ENCODE assay signal across 10 cellular contexts in the genomic region with DNA sequence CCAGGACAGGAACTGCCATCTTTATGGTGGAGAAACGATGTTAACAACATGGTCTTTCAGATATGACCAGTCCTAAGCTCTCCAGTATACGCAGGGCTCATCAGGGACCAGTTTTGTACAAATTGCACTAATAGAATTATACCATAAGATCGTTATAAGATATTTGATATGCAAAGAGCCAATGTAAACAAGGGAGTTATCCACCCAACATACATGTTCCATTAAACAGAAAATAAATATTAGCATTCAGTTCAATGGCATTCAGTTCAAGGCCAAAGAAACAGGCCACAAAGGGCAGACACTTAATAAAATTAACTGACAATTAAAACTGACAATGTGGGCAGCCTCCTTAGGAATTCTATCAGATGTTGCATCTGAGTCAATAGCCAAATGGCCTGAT. TPM values are rescaled to one million over a fixed set of nuclear protein-coding genes. Genes with fewer than 3 reads are reported as not detected.
DNase-seq lines count a peak whose midpoint lies in the region; ATAC-seq and TF ChIP-seq lines count a peak whose summit lies in the region.
"Had no signal": no experiment of that assay in that cellular context is flagged by ENCODE, and none has a peak within 500 bp of the region (broad histone marks: within the 10 kb centered on the region; RNA-seq: fewer than 3 reads in every experiment).

No MANE protein-coding gene starts in this region.

- POLR2A ChIA-PET in activated CD8-positive, alpha-beta T cell treated with anti-CD3 and anti-CD28 coated beads for 36 hours (lab: Charles Lee) = interaction anchor here (0.6 to 4.8 kb wide), 7 partner anchors 13 to 156 kb away, joined by 3 to 29 read pairs (median 4); a partner anchor contains a TSS

- H3K27ac Mint-ChIP-seq in activated CD8-positive, alpha-beta T cell treated with anti-CD3 and anti-CD28 coated beads for 36 hours = peak overlapping the region; percentile 91
- no peak overlapping the region for H3K27ac Mint-ChIP-seq in glutamatergic neuron (ENCODE audit: unreplicated experiment)
- no peak overlapping the region for H3K27ac Mint-ChIP-seq in stimulated activated effector memory CD8-positive, alpha-beta T cell treated with anti-CD3 and anti-CD28 coated beads, Interleukin-12 subunit alpha, Interleukin-12 subunit beta, amount 100 ng/mL, for 72 hours

- H3K4me1 Mint-ChIP-seq in activated CD8-positive, alpha-beta T cell treated with anti-CD3 and anti-CD28 coated beads for 36 hours (ENCODE audit: low read depth) = peaks cover 52% of the 10 kb centered on the region
- H3K4me1 Mint-ChIP-seq in glutamatergic neuron (ENCODE audit: low read depth, unreplicated experiment) = peaks cover 13% of the 10 kb centered on the region
- peaks cover 50% of the 10 kb centered on the region for H3K4me1 Mint-ChIP-seq in stimulated activated effector memory CD8-positive, alpha-beta T cell treated with anti-CD3 and anti-CD28 coated beads, Interleukin-12 subunit alpha, Interleukin-12 subunit beta, amount 100 ng/mL, for 72 hours

- H3K27me3 Mint-ChIP-seq in activated CD8-positive, alpha-beta T cell treated with anti-CD3 and anti-CD28 coated beads for 36 hours = peaks cover 3% of the 10 kb centered on the region
- peaks cover 8% of the 10 kb centered on the region for H3K27me3 Mint-ChIP-seq in glutamatergic neuron (ENCODE audit: unreplicated experiment)

- no peak overlapping the region for H3K27ac ChIP-seq in HL-60 (replicated peaks)

- peak overlapping the region; percentile 90; the same call in 1 of the 2 replicates for H3K4me3 ChIP-seq in HL-60 (replicated peaks; ENCODE audit: insufficient read depth, low read length)

- TF ChIP-seq CTCF in HL-60 (IDR thresholded peaks at IDR 0.05; ENCODE audit: insufficient read depth, low read length) (no peak), glutamatergic neuron (IDR thresholded peaks at IDR 0.05; ENCODE audit: partially characterized antibody, unreplicated experiment) (no peak)
- no peak for TF ChIP-seq CTCF in activated CD8-positive, alpha-beta T cell treated with anti-CD3 and anti-CD28 coated beads for 36 hours (IDR thresholded peaks at IDR 0.05)

- H3K27me3 ChIP-seq in HL-60 (ENCODE audit: insufficient read depth, poor library complexity, severe bottlenecking) = no peaks in the 10 kb centered on the region

- peak overlapping the region; percentile 85 for H3K4me3 Mint-ChIP-seq in activated CD8-positive, alpha-beta T cell treated with anti-CD3 and anti-CD28 coated beads for 36 hours
- H3K4me3 Mint-ChIP-seq in glutamatergic neuron (ENCODE audit: unreplicated experiment) = peak overlapping the region; percentile 95
- H3K4me3 Mint-ChIP-seq in stimulated activated effector memory CD8-positive, alpha-beta T cell treated with anti-CD3 and anti-CD28 coated beads, Interleukin-12 subunit alpha, Interleukin-12 subunit beta, amount 100 ng/mL, for 72 hours = peak overlapping the region; percentile 86

- no peaks in the 10 kb centered on the region for H3K9me3 Mint-ChIP-seq in activated CD8-positive, alpha-beta T cell treated with anti-CD3 and anti-CD28 coated beads for 36 hours
- H3K9me3 Mint-ChIP-seq in glutamatergic neuron (ENCODE audit: unreplicated experiment) = peaks cover 7% of the 10 kb centered on the region
- H3K9me3 Mint-ChIP-seq in stimulated activated effector memory CD8-positive, alpha-beta T cell treated with anti-CD3 and anti-CD28 coated beads, Interleukin-12 subunit alpha, Interleukin-12 subunit beta, amount 100 ng/mL, for 72 hours = no peaks in the 10 kb centered on the region

- H3K36me3 Mint-ChIP-seq in activated CD8-positive, alpha-beta T cell treated with anti-CD3 and anti-CD28 coated beads for 36 hours (ENCODE audit: low read depth) = peaks cover 8% of the 10 kb centered on the region
- no peaks in the 10 kb centered on the region for H3K36me3 Mint-ChIP-seq in glutamatergic neuron (ENCODE audit: unreplicated experiment)
- peaks cover 6% of the 10 kb centered on the region for H3K36me3 Mint-ChIP-seq in stimulated activated effector memory CD8-positive, alpha-beta T cell treated with anti-CD3 and anti-CD28 coated beads, Interleukin-12 subunit alpha, Interleukin-12 subunit beta, amount 100 ng/mL, for 72 hours

- ATAC-seq in activated CD8-positive, alpha-beta T cell treated with anti-CD3 and anti-CD28 coated beads for 36 hours = no peak
- ATAC-seq in stimulated activated effector memory CD8-positive, alpha-beta T cell treated with anti-CD3 and anti-CD28 coated beads, Interleukin-12 subunit alpha, Interleukin-12 subunit beta, amount 100 ng/mL, for 72 hours = no peak
- ATAC-seq in HG03520 (IDR thresholded peaks at IDR 0.05; ENCODE audit: unreplicated experiment) = no peak

- CTCF ChIA-PET in activated CD8-positive, alpha-beta T cell treated with anti-CD3 and anti-CD28 coated beads for 36 hours (lab: Charles Lee) = interaction anchor here (0.7 to 3.5 kb wide), 9 partner anchors 30 to 157 kb away, joined by 3 to 16 read pairs (median 3); a partner anchor contains a TSS

- no peak for DNase-seq in HL-60 (ENCODE audit: low read depth in 1 of 2, low spot score in 1 of 2)
- no peak for DNase-seq in activated CD8-positive, alpha-beta T cell treated with anti-CD3 and anti-CD28 coated beads for 36 hours
- no peak for DNase-seq in glutamatergic neuron
- DNase-seq in stimulated activated effector memory CD8-positive, alpha-beta T cell treated with anti-CD3 and anti-CD28 coated beads, Interleukin-12 subunit alpha, Interleukin-12 subunit beta, amount 100 ng/mL, for 72 hours (ENCODE audit: low spot score in 2 of 2) = no peak
- no peak for DNase-seq in stimulated activated CD4-positive, alpha-beta T cell treated with anti-CD3 and anti-CD28 coated beads, Interleukin-4, amount 100 ng/mL, for 1 hour
- DNase-seq in NCI-H2171 treated with DMSO at 0.1 percent for 48 hours (lab: John Stamatoyannopoulos, UW) = no peak
- DNase-seq: hippocampal formation; NCI-H226; stimulated activated CD4-positive, alpha-beta T cell treated with anti-CD3 and anti-CD28 coated beads, Interleukin-12 subunit alpha, Interleukin-12 subunit beta, amount 100 ng/mL, for 4 hours had no signal

- intact Hi-C loops in activated CD8-positive, alpha-beta T cell treated with anti-CD3 and anti-CD28 coated beads for 36 hours (cut with micrococcal nuclease) = loop anchor here (2.0 to 10.0 kb wide), 4 partner anchors 30 to 150 kb away; a partner anchor contains a TSS

RNA-seq across cellular contexts. Expression of a gene that starts 2.6 kb away (rescaled TPM):
- total RNA-seq in activated CD8-positive, alpha-beta T cell treated with anti-CD3 and anti-CD28 coated beads for 36 hours = 10 to 100 TPM; 12.3 to 12.9 TPM
- total RNA-seq in glutamatergic neuron (ENCODE audit: unreplicated experiment) = 4.1 TPM
